Comparison of ENCODE assay signal across 8 cellular contexts in genomic region chr9:121529237-121529987, GRCh38. TPM values are rescaled to one million over a fixed set of nuclear protein-coding genes. Genes with fewer than 3 reads are reported as not detected.
A peak's percentile ranks its signal among the peaks of the same experiment; 100 is the strongest.
DNase-seq lines count a peak whose midpoint lies in the region; ATAC-seq and TF ChIP-seq lines count a peak whose summit lies in the region.

No MANE protein-coding gene starts in this region.

- peak overlapping the region; percentile 44 for H3K4me2 ChIP-seq in HCT116 (ENCODE audit: low read length)

- RAD21 ChIA-PET in HCT116 (lab: Charles Lee; ENCODE audit: low non-redundant PET in 1 of 2, low total read pairs in 2 of 2, uncharacterized antibody in 2 of 2, unreplicated experiment in 2 of 2) = interaction anchor here in 1 of 2 experiments (0.7 kb wide), 1 partner anchor 388 kb away, joined by 3 read pairs; no protein-coding TSS in a partner anchor

- no TSS peak for BruUV-seq in HCT116 (replicated peaks; lab: Mats Ljungman, UMichigan)

- CTCF ChIA-PET in HCT116 (lab: Charles Lee) = interaction anchor here (0.8 to 1.3 kb wide), 3 partner anchors 17 to 30 kb away, joined by 3 to 4 read pairs (median 3); partner anchors contain the start of gene GGTA1

- no peak for DNase-seq in HCT116 (ENCODE audit: low read depth, low spot score)
- DNase-seq in body of pancreas = peak; percentile 67 to 87 (median 84)
- peak in 40 of 51 donors; percentile 7 to 79 (median 55) for DNase-seq in hypothalamus (lab: John Stamatoyannopoulos, UW)
- peak; percentile 79 for DNase-seq in spleen
- no peak for DNase-seq in activated CD4-positive, alpha-beta T cell treated with anti-CD3 and anti-CD28 coated beads for 48 hours
- no peak for DNase-seq in NCI-H1417 (lab: John Stamatoyannopoulos, UW)
- DNase-seq in activated T-cell treated with anti-CD3 and anti-CD28 coated beads, Interleukin-2, amount 50 U/mL, for 1 hour = no peak

- H3K4me3 ChIP-seq in HCT116 (replicated peaks in 1 of 2; ENCODE audit: low read depth in 1 of 2, low read length in 2 of 2) = no peak overlapping the region
- H3K4me3 ChIP-seq in body of pancreas = no peak overlapping the region
- no peak overlapping the region for H3K4me3 ChIP-seq in spleen

- no peaks in the 10 kb centered on the region for H4K20me1 ChIP-seq in HCT116 (ENCODE audit: insufficient read depth)

- peak overlapping the region; percentile 92 for H2AFZ ChIP-seq in HCT116 (ENCODE audit: low read depth, low read length, poor library complexity, severe bottlenecking)

- TF ChIP-seq POLR2A in HCT116 (IDR thresholded peaks at IDR 0.05; ENCODE audit: borderline replicate concordance, extremely low read depth, insufficient read depth, insufficient read length) (no peak), body of pancreas (IDR thresholded peaks at IDR 0.05) (no peak), spleen (IDR thresholded peaks at IDR 0.05) (no peak)

- intact Hi-C loops in HCT116 (cut with micrococcal nuclease) (no loop called here), body of pancreas (cut with DNase I) (no loop called here), spleen (cut with DNase I; ENCODE audit: low total_unique reads) (no loop called here)

- H3K27me3 ChIP-seq in HCT116 (ENCODE audit: insufficient read depth, low read length) = no peaks in the 10 kb centered on the region
- no peaks in the 10 kb centered on the region for H3K27me3 ChIP-seq in body of pancreas
- peaks cover 0 to 12% (median 0%) of the 10 kb centered on the region in 7 donors for H3K27me3 ChIP-seq in spleen (replicated peaks in 1 of 7)

- H3K36me3 ChIP-seq in HCT116 (ENCODE audit: control insufficient read depth in 1 of 2, insufficient read depth in 2 of 2, low read length in 2 of 2) (no peaks in the 10 kb centered on the region), body of pancreas (replicated peaks in 1 of 2; ENCODE audit: insufficient read depth in 1 of 2, low read depth in 2 of 2) (no peaks in the 10 kb centered on the region), spleen (no peaks in the 10 kb centered on the region)

- WGBS in body of pancreas, 2 donors = 38 to 49% methylated on average over 9 to 11 of the region's 11 CpGs
- WGBS in spleen, 5 donors = 35 to 51% (median 40%) methylated on average over 11 of the region's 11 CpGs

- TF ChIP-seq RAD21 in HCT116 (IDR thresholded peaks at IDR 0.05; ENCODE audit: low read depth) = no peak

- H3K4me1 ChIP-seq in HCT116 (ENCODE audit: control insufficient read depth in 1 of 2, insufficient read depth in 2 of 2, low read length in 2 of 2) (peaks cover 5 to 10% of the 10 kb centered on the region in 2 experiments; a peak in 3 of 4 replicates), body of pancreas (no peaks in the 10 kb centered on the region), spleen (peaks cover 0 to 14% (median 2%) of the 10 kb centered on the region in 6 donors)

- no peak overlapping the region for H3K9ac ChIP-seq in HCT116 (ENCODE audit: low read length)

- H3K9me3 ChIP-seq in HCT116 (ENCODE audit: control insufficient read depth in 1 of 2, insufficient read depth in 1 of 2, low read depth in 1 of 2, low read length in 2 of 2) = no peaks in the 10 kb centered on the region
- no peaks in the 10 kb centered on the region for H3K9me3 ChIP-seq in body of pancreas
- no peaks in the 10 kb centered on the region for H3K9me3 ChIP-seq in spleen

- no peaks in the 10 kb centered on the region for H3K79me2 ChIP-seq in HCT116 (ENCODE audit: insufficient read depth, low read length)

- ATAC-seq in HCT116 (peak; percentile 74), body of pancreas (peak; percentile 85), HG03354 (IDR thresholded peaks at IDR 0.05; ENCODE audit: poor library complexity, severe bottlenecking, unreplicated experiment) (no peak)

- TF ChIP-seq CTCF in HCT116 (IDR thresholded peaks at IDR 0.05 in 2 of 3, conservative IDR thresholded peaks at IDR 0.05 in 1 of 3; ENCODE audit: borderline replicate concordance in 1 of 3, insufficient read depth in 1 of 3, low read depth in 2 of 3, low read length in 2 of 3) (no peak), body of pancreas (IDR thresholded peaks at IDR 0.05) (no peak), spleen (IDR thresholded peaks at IDR 0.05 in 8 of 11, conservative IDR thresholded peaks at IDR 0.05 in 3 of 11) (no peak)

- no peaks in the 10 kb centered on the region for H3K9me2 ChIP-seq in HCT116 (ENCODE audit: insufficient read depth)

- H3K27ac ChIP-seq in HCT116 (ENCODE audit: low read depth, low read length) (peak overlapping the region; percentile 0; the same call in 1 of the 2 replicates), body of pancreas (no peak overlapping the region), spleen (peak overlapping the region in 6 of 8 donors; percentile 17 to 53 (median 32))

- POLR2A ChIA-PET in HCT116 (lab: Charles Lee) = interaction anchor here (1.5 kb wide), 1 partner anchor 17 kb away, joined by 4 read pairs; no protein-coding TSS in a partner anchor

TF ChIP-seq in HCT116, 20 proteins besides CTCF, POLR2A, EP300 and RAD21:
- TF ChIP-seq FOSL1 (IDR thresholded peaks at IDR 0.05; ENCODE audit: low read depth) = 0 out of 2 replicates have a peak, but pooled peaks have one; percentile 27
- TF ChIP-seq ELF1 (IDR thresholded peaks at IDR 0.05; ENCODE audit: borderline replicate concordance, low read depth) = no peak
- peak; percentile 14; the same call in 1 of the 2 replicates for TF ChIP-seq CBX3 (IDR thresholded peaks at IDR 0.05; ENCODE audit: low read depth)
- TF ChIP-seq SP1 (IDR thresholded peaks at IDR 0.05; ENCODE audit: low read depth) = 0 out of 2 replicates have a peak, but pooled peaks have one; percentile 5

RNA-seq across cellular contexts. Expression of gene GGTA1, which starts 29.8 kb away (rescaled TPM):
- total RNA-seq in HCT116 (2021; ENCODE audit: unreplicated experiment) = not detected
- polyA plus RNA-seq in HCT116 (2012) = not detected in 2 replicates
- total RNA-seq in body of pancreas = 1 to 10 TPM; 2.3 to 2.6 TPM
- total RNA-seq in spleen = 10 to 100 TPM; 12.5 to 44.9 (median 36.7) TPM
- 10 to 100 TPM; 11.2 to 14.6 (median 13.1) TPM for polyA plus RNA-seq in spleen

Comparison
In these comparisons a context has a peak if more than half of its experiments do, and no peak if none do; other contexts are left out.
1. DNase-seq: peak in body of pancreas (4 of 4), hypothalamus (40 of 51) and spleen (single experiment); none in HCT116 (single experiment), activated CD4-positive, alpha-beta T cell treated with anti-CD3 and anti-CD28 coated beads for 48 hours (single experiment), NCI-H1417 (0 of 3) and activated T-cell treated with anti-CD3 and anti-CD28 coated beads, Interleukin-2, amount 50 U/mL, for 1 hour (single experiment).
2. H3K27ac ChIP-seq: peak in HCT116 (single experiment) and spleen (6 of 8); none in body of pancreas (0 of 4).